ENCODE assay signal across 10 cellular contexts in genomic region chr16:24151482-24151939, GRCh38.
DNase-seq lines count a peak whose midpoint lies in the region; ATAC-seq lines count a peak whose summit lies in the region.
"Had no signal": no experiment of that assay in that cellular context is flagged by ENCODE, and none has a peak within 500 bp of the region (broad histone marks: within the 10 kb centered on the region; RNA-seq: fewer than 3 reads in every experiment).

No MANE protein-coding gene starts in this region.

- H3K4me1 ChIP-seq in GM23248 (ENCODE audit: insufficient read depth), result no peaks in the 10 kb centered on the region
- H3K4me1 ChIP-seq: testis had no signal

- intact Hi-C loops in left ventricle myocardium superior (cut with micrococcal nuclease), result no loop called here

- no peak overlapping the region for H3K4me2 ChIP-seq in GM23248 (ENCODE audit: unreplicated experiment)

- H4K20me1 ChIP-seq in GM23248 (ENCODE audit: insufficient read depth), result no peaks in the 10 kb centered on the region

- no peaks in the 10 kb centered on the region for H3K9me3 ChIP-seq in GM23248 (ENCODE audit: low read depth)
- H3K9me3 ChIP-seq: testis had no signal

- H3K4me3 ChIP-seq in GM23248, result no peak overlapping the region

- H3K27me3 ChIP-seq in GM23248 (replicated peaks; ENCODE audit: insufficient read depth), result no peaks in the 10 kb centered on the region
- H3K27me3 ChIP-seq: testis had no signal

- no peak overlapping the region for H2AFZ ChIP-seq in GM23248

- WGBS in GM23248 (ENCODE audit: low coverage in 1 of 2, low lambda C conversion rate in 2 of 2, missing lambda C conversion rate in 2 of 2), 2 experiments, result 13 to 18% methylated on average over 5 of the region's 5 CpGs

- ATAC-seq in HG02759 (IDR thresholded peaks at IDR 0.05; ENCODE audit: unreplicated experiment) (no peak), left ventricle myocardium superior (no peak), GM18498 (IDR thresholded peaks at IDR 0.05; ENCODE audit: unreplicated experiment) (no peak)

- no peaks in the 10 kb centered on the region for H3F3A ChIP-seq in GM23248 (ENCODE audit: insufficient read depth)

- no peaks in the 10 kb centered on the region for H3K79me2 ChIP-seq in GM23248 (ENCODE audit: insufficient read depth)

- DNase-seq in stimulated activated naive CD4-positive, alpha-beta T cell (lab: John Stamatoyannopoulos, UW), result peak in 5 of 6 experiments; percentile 2 to 61 (median 54)
- no peak for DNase-seq in stimulated activated naive CD4-positive, alpha-beta T cell treated with Interleukin-2 at 50 U/mL for 16 hours (lab: John Stamatoyannopoulos, UW)
- DNase-seq in activated CD4-positive, alpha-beta T cell treated with anti-CD3 and anti-CD28 coated beads, Interleukin-2, amount 50 U/mL, for 48 hours, result peak; percentile 15 to 29
- DNase-seq in glomerular endothelial cell (ENCODE audit: extremely low read depth, low read depth, low spot score) (peak; percentile 60), left ventricle myocardium superior (no peak), GM23248 (no peak)
- DNase-seq: testis had no signal

- no peaks in the 10 kb centered on the region for H3K9me2 ChIP-seq in GM23248 (ENCODE audit: insufficient read depth)

- no peaks in the 10 kb centered on the region for H3K36me3 ChIP-seq in GM23248 (ENCODE audit: low read depth)

- H3K9ac ChIP-seq in GM23248, result no peak overlapping the region

- in situ Hi-C loops in GM23248 (cut with MboI), result no loop called here

- H3K27ac ChIP-seq in GM23248, result no peak overlapping the region
- H3K27ac ChIP-seq: RWPE1, testis had no signal

Comparison
In these comparisons a context has a peak if more than half of its experiments do, and no peak if none do; other contexts are left out.
1. DNase-seq: peak in stimulated activated naive CD4-positive, alpha-beta T cell (5 of 6), activated CD4-positive, alpha-beta T cell treated with anti-CD3 and anti-CD28 coated beads, Interleukin-2, amount 50 U/mL, for 48 hours (2 of 2) and glomerular endothelial cell (single experiment); none in stimulated activated naive CD4-positive, alpha-beta T cell treated with Interleukin-2 at 50 U/mL for 16 hours (single experiment), left ventricle myocardium superior (single experiment) and GM23248 (single experiment).